8 cellular contexts compared by ENCODE assay signal in genomic region chr12:106136263-106136662, GRCh38. TPM values are rescaled to one million over a fixed set of nuclear protein-coding genes. Genes with fewer than 3 reads are reported as not detected.
DNase-seq lines count a peak whose midpoint lies in the region; ATAC-seq and TF ChIP-seq lines count a peak whose summit lies in the region.

No MANE protein-coding gene starts in this region.

- peak overlapping the region; percentile 97 for H3K9ac ChIP-seq in GM23248
- no peak overlapping the region for H3K9ac ChIP-seq in colonic mucosa (ENCODE audit: low read depth in 2 of 2, low read length in 2 of 2)

- intact Hi-C loops in colonic mucosa (cut with DNase I), result loop anchor here (5.0 kb wide), 3 partner anchors 104 to 714 kb away; no protein-coding TSS in a partner anchor

- H3K27me3 ChIP-seq in GM23248 (replicated peaks; ENCODE audit: insufficient read depth) (no peaks in the 10 kb centered on the region), colonic mucosa (peaks cover 11% of the 10 kb centered on the region)

- peaks cover 43% of the 10 kb centered on the region for H3F3A ChIP-seq in GM23248 (ENCODE audit: insufficient read depth)

- in situ Hi-C loops in GM23248 (cut with MboI), result loop anchor here (5.0 kb wide), 1 partner anchor 429 kb away; no protein-coding TSS in a partner anchor

- WGBS in GM23248 (ENCODE audit: low coverage in 1 of 2, low lambda C conversion rate in 2 of 2, missing lambda C conversion rate in 2 of 2), 2 experiments, result 0 to 1% methylated on average over 13 of the region's 13 CpGs

- H3K79me2 ChIP-seq in GM23248 (ENCODE audit: insufficient read depth), result peaks cover 93% of the 10 kb centered on the region

- no peaks in the 10 kb centered on the region for H3K9me2 ChIP-seq in GM23248 (ENCODE audit: insufficient read depth)

- peak overlapping the region; percentile 32 for H2AFZ ChIP-seq in GM23248

- H3K36me3 ChIP-seq in GM23248 (ENCODE audit: low read depth) (no peaks in the 10 kb centered on the region), colonic mucosa (no peaks in the 10 kb centered on the region)

- peak; percentile 68 for TF ChIP-seq CTCF in colonic mucosa (IDR thresholded peaks at IDR 0.05)

- DNase-seq in AG08396 (ENCODE audit: low spot score) (peak; percentile 71), GM23248 (peak; percentile 92), NCI-H345 (lab: John Stamatoyannopoulos, UW) (peak; percentile 89), colonic mucosa (peak; percentile 91), left lobe of liver (ENCODE audit: low spot score) (peak; percentile 84)
- peak; percentile 59 to 69 for DNase-seq in activated CD4-positive, alpha-beta T cell treated with anti-CD3 and anti-CD28 coated beads for 4 hours
- peak; percentile 62 to 75 for DNase-seq in stimulated activated CD4-positive, alpha-beta T cell treated with anti-CD3 and anti-CD28 coated beads, Interleukin-1b, Interleukin-23, amount 100 ng/mL, for 4 hours (ENCODE audit: low read depth in 2 of 2)

- peak; percentile 49 for ATAC-seq in left lobe of liver
- no peak for ATAC-seq in GM21515 (IDR thresholded peaks at IDR 0.05; ENCODE audit: unreplicated experiment)

- H3K27ac ChIP-seq in GM23248 (peak overlapping the region; percentile 73), colonic mucosa (no peak overlapping the region)

- H3K9me3 ChIP-seq in GM23248 (ENCODE audit: low read depth) (no peaks in the 10 kb centered on the region), colonic mucosa (no peaks in the 10 kb centered on the region)

- H3K4me3 ChIP-seq in GM23248, result peak overlapping the region; percentile 88
- H3K4me3 ChIP-seq in colonic mucosa, result no peak overlapping the region

- no peaks in the 10 kb centered on the region; the same call in 1 of the 2 replicates for H4K20me1 ChIP-seq in GM23248 (ENCODE audit: insufficient read depth)

- peak overlapping the region; percentile 98 for H3K4me2 ChIP-seq in GM23248 (ENCODE audit: unreplicated experiment)

- peaks cover 55% of the 10 kb centered on the region for H3K4me1 ChIP-seq in GM23248 (ENCODE audit: insufficient read depth)
- H3K4me1 ChIP-seq in colonic mucosa, result no peaks in the 10 kb centered on the region

RNA-seq across cellular contexts. Expression of gene NUAK1, which starts 2.5 kb away (rescaled TPM):
- 29.6 and 45.7 TPM in 2 replicates for total RNA-seq in GM23248 (2014; rRNA removed; shearing (Covaris generic))
- 11.1 and 13.4 TPM in 2 replicates for polyA plus RNA-seq in GM23248 (2016; fragmentation: Nextera tagmentation; extraction: Ambion mirVana)
- total RNA-seq in colonic mucosa (1 to 10 TPM; 2.2 to 3.7 TPM), left lobe of liver (3.4 TPM)
